In genomic region chr20:45229264-45230056, GRCh38 we compare ENCODE assay signal across 9 cellular contexts. TPM values are rescaled to one million over a fixed set of nuclear protein-coding genes. Genes with fewer than 3 reads are reported as not detected.
DNase-seq lines count a peak whose midpoint lies in the region; ATAC-seq and TF ChIP-seq lines count a peak whose summit lies in the region.
"Had no signal": no experiment of that assay in that cellular context is flagged by ENCODE, and none has a peak within 500 bp of the region (broad histone marks: within the 10 kb centered on the region; RNA-seq: fewer than 3 reads in every experiment).

No MANE protein-coding gene starts in this region.

- WGBS in esophagus squamous epithelium, 2 donors: 57 to 62% methylated on average over 9 to 12 of the region's 18 CpGs

- no peaks in the 10 kb centered on the region for H3K9me3 ChIP-seq in esophagus squamous epithelium

- H3K36me3 ChIP-seq in H7 (replicated peaks; ENCODE audit: control insufficient read depth, insufficient read depth, low read length): no peaks in the 10 kb centered on the region
- no peaks in the 10 kb centered on the region for H3K36me3 ChIP-seq in esophagus squamous epithelium

- DNase-seq in H7 (peak; percentile 60), SW480 (ENCODE audit: low spot score) (peak; percentile 29), esophagus squamous epithelium (lab: John Stamatoyannopoulos, UW) (no peak), ureter (ENCODE audit: low spot score) (no peak), NCI-H1436 treated with DMSO at 0.1 percent for 48 hours (lab: John Stamatoyannopoulos, UW) (no peak)
- DNase-seq in stimulated activated CD8-positive, alpha-beta memory T cell treated with anti-CD3 and anti-CD28 coated beads, Interleukin-12 subunit alpha, Interleukin-12 subunit beta, amount 100 ng/mL, for 24 hours (ENCODE audit: extremely low read depth): peak; percentile 3

- H3K27me3 ChIP-seq in H7 (ENCODE audit: control insufficient read depth, insufficient read depth, low read length) (no peaks in the 10 kb centered on the region), esophagus squamous epithelium (peaks cover 0 to 73% (median 0%) of the 10 kb centered on the region in 4 donors)

- H3K27ac ChIP-seq in C4-2B: no peak overlapping the region
- no peak overlapping the region for H3K27ac ChIP-seq in esophagus squamous epithelium

- H3K4me3 ChIP-seq in H7 (ENCODE audit: insufficient read depth, low read depth, low read length) (no peak overlapping the region), esophagus squamous epithelium (no peak overlapping the region)

- intact Hi-C loops in esophagus squamous epithelium (cut with DNase I): no loop called here

- TF ChIP-seq POLR2A in esophagus squamous epithelium (IDR thresholded peaks at IDR 0.05): no peak

- no peaks in the 10 kb centered on the region for H3K4me1 ChIP-seq in esophagus squamous epithelium

- no peak for ATAC-seq in HG02870 (IDR thresholded peaks at IDR 0.05; ENCODE audit: unreplicated experiment)

- TF ChIP-seq CTCF in C4-2B (conservative IDR thresholded peaks at IDR 0.05) (peak; percentile 85), esophagus squamous epithelium (IDR thresholded peaks at IDR 0.05) (peak in 5 of 6 experiments; percentile 38 to 90 (median 66))

RNA-seq across cellular contexts. Expression of gene SEMG2, which starts 8.3 kb away (rescaled TPM):
- not detected in 2 replicates for total RNA-seq in H7 (2014; rRNA removed; shearing (Covaris generic))
- total RNA-seq in esophagus squamous epithelium: not detected
- not detected for total RNA-seq in ureter
- total RNA-seq: fibroblast of lung had no signal

RNA-seq across cellular contexts. Expression of gene SEMG1, which starts 22.6 kb away (rescaled TPM):
- 0.31 and 0.81 TPM in 2 replicates for total RNA-seq in H7 (2014; rRNA removed; shearing (Covaris generic))
- total RNA-seq in esophagus squamous epithelium (not detected), ureter (not detected)
- total RNA-seq: fibroblast of lung had no signal

RNA-seq across cellular contexts. Expression of gene SLPI, which starts 24.9 kb away (rescaled TPM):
- not detected in 2 replicates for total RNA-seq in H7 (2014; rRNA removed; shearing (Covaris generic))
- total RNA-seq in esophagus squamous epithelium (1,000 to 10,000 TPM in 2 of 4 donors, 100 to 1,000 TPM in 2; 250 to 1,637 (median 1,024) TPM), ureter (301 TPM)

RNA-seq across cellular contexts. Expression of gene PI3, which starts 54.8 kb away (rescaled TPM):
- total RNA-seq in H7 (2014; rRNA removed; shearing (Covaris generic)): not detected in 2 replicates
- total RNA-seq in esophagus squamous epithelium (1,000 to 10,000 TPM in 3 of 4 donors, 10 to 100 TPM in 1; 14.1 to 2,947 (median 1,123) TPM), ureter (1.7 TPM)
- total RNA-seq: fibroblast of lung had no signal

Comparison
In these comparisons a context has a peak if more than half of its experiments do, and no peak if none do; other contexts are left out.
1. DNase-seq: peak in H7 (single experiment), SW480 (single experiment) and stimulated activated CD8-positive, alpha-beta memory T cell treated with anti-CD3 and anti-CD28 coated beads, Interleukin-12 subunit alpha, Interleukin-12 subunit beta, amount 100 ng/mL, for 24 hours (single experiment); none in esophagus squamous epithelium (single experiment), ureter (single experiment) and NCI-H1436 treated with DMSO at 0.1 percent for 48 hours (single experiment).
2. RNA of gene SLPI, which starts 24.9 kb away (total RNA-seq): 250 to 1,637 TPM in esophagus squamous epithelium and 301 TPM in ureter (single experiment); not detected in H7; every median in the first group is over 100 times any median in the second.